9 cellular contexts compared by ENCODE assay signal in genomic region chr3:51968175-51968681, GRCh38. TPM values are rescaled to one million over a fixed set of nuclear protein-coding genes. Genes with fewer than 3 reads are reported as not detected.
DNase-seq lines count a peak whose midpoint lies in the region; ATAC-seq and TF ChIP-seq lines count a peak whose summit lies in the region.
"Had no signal": no experiment of that assay in that cellular context is flagged by ENCODE, and none has a peak within 500 bp of the region (broad histone marks: within the 10 kb centered on the region; RNA-seq: fewer than 3 reads in every experiment).

No MANE protein-coding gene starts in this region.

- peak overlapping the region; percentile 83 for H3K27ac ChIP-seq in C4-2B
- peak overlapping the region; percentile 75 to 91 (median 80) for H3K27ac ChIP-seq in body of pancreas
- H3K27ac ChIP-seq in left lung = peak overlapping the region; percentile 82 to 85
- peak overlapping the region; percentile 90 to 97 (median 94) for H3K27ac ChIP-seq in transverse colon
- H3K27ac ChIP-seq: HL-60 had no signal

- TF ChIP-seq POLR2A in body of pancreas (IDR thresholded peaks at IDR 0.05) = no peak
- TF ChIP-seq POLR2A in transverse colon (IDR thresholded peaks at IDR 0.05) = no peak

- peaks cover 66% of the 10 kb centered on the region for H3K4me1 ChIP-seq in body of pancreas
- H3K4me1 ChIP-seq in left lung = peaks cover 6 to 34% of the 10 kb centered on the region in 2 donors
- peaks cover 9 to 41% (median 32%) of the 10 kb centered on the region in 4 donors for H3K4me1 ChIP-seq in transverse colon

- H3K9me3 ChIP-seq in body of pancreas = no peaks in the 10 kb centered on the region
- H3K9me3 ChIP-seq in left lung = no peaks in the 10 kb centered on the region
- H3K9me3 ChIP-seq in transverse colon = no peaks in the 10 kb centered on the region

- H3K4me3 ChIP-seq in body of pancreas (peak overlapping the region in 1 of 2 donors; percentile 36), left lung (peak overlapping the region; percentile 48 to 53), transverse colon (peak overlapping the region; percentile 77 to 97 (median 83))

- WGBS in body of pancreas, 2 donors = 0 to 13% methylated on average over 4 to 11 of the region's 11 CpGs
- WGBS in transverse colon (ENCODE audit: low coverage in 1 of 2), 2 donors = 16% methylated on average over 11 of the region's 11 CpGs; no CpG with 5 or more reads in 1 of the 2 donors

- intact Hi-C loops in body of pancreas (cut with DNase I) = no loop called here
- intact Hi-C loops in left lung (cut with DNase I) = no loop called here
- intact Hi-C loops in transverse colon (cut with DNase I; ENCODE audit: low total_unique reads) = no loop called here

- in situ Hi-C loops in transverse colon (cut with MboI; ENCODE audit: low pct_ligation_motif_present in 1 of 4, low pct_unique_long_range_greater_than_20kb in 1 of 4, low sequenced_read_pairs in 3 of 4) = no loop called here

- TF ChIP-seq RAD21 in Ishikawa (IDR thresholded peaks at IDR 0.05; ENCODE audit: low read depth) = no peak

- DNase-seq in body of pancreas (peak in 1 of 4 donors; percentile 33), left lung (peak in 1 of 2 donors; percentile 60), transverse colon (no peak), AG08395 (ENCODE audit: low spot score) (no peak), HuH-7 (ENCODE audit: low spot score) (no peak)

- ATAC-seq in body of pancreas (no peak), left lung (peak; percentile 9), GM21576 (IDR thresholded peaks at IDR 0.05; ENCODE audit: unreplicated experiment) (no peak)

- TF ChIP-seq CTCF in C4-2B (conservative IDR thresholded peaks at IDR 0.05) (no peak), body of pancreas (IDR thresholded peaks at IDR 0.05) (no peak), left lung (IDR thresholded peaks at IDR 0.05) (no peak), transverse colon (IDR thresholded peaks at IDR 0.05) (no peak)

- TF ChIP-seq EP300 in Ishikawa (IDR thresholded peaks at IDR 0.05; ENCODE audit: borderline replicate concordance) = no peak
- TF ChIP-seq EP300 in transverse colon (IDR thresholded peaks at IDR 0.05; ENCODE audit: low read depth) = no peak

- H3K36me3 ChIP-seq in body of pancreas (replicated peaks in 1 of 2; ENCODE audit: insufficient read depth in 1 of 2, low read depth in 2 of 2) = no peaks in the 10 kb centered on the region
- no peaks in the 10 kb centered on the region for H3K36me3 ChIP-seq in left lung
- no peaks in the 10 kb centered on the region for H3K36me3 ChIP-seq in transverse colon

- H3K27me3 ChIP-seq in body of pancreas (no peaks in the 10 kb centered on the region), left lung (peaks cover 0 to 28% of the 10 kb centered on the region in 2 donors), transverse colon (no peaks in the 10 kb centered on the region)

TF ChIP-seq in Ishikawa, 13 proteins besides CTCF, POLR2A, EP300 and RAD21:
- TF ChIP-seq TEAD4 (IDR thresholded peaks at IDR 0.05) (no peak), TCF12 (IDR thresholded peaks at IDR 0.05; ENCODE audit: low read depth) (0 out of 2 replicates have a peak, but pooled peaks have one; percentile 17), EGR1 (IDR thresholded peaks at IDR 0.05) (0 out of 2 replicates have a peak, but pooled peaks have one; percentile 19)
TF ChIP-seq in Ishikawa: peak in this region for 2.

RNA-seq across cellular contexts. Expression of gene PCBP4, which starts 1.0 kb away (rescaled TPM):
- 10 to 100 TPM; 16.6 to 24.7 TPM for total RNA-seq in body of pancreas
- 10 to 100 TPM; 29.7 to 43.1 TPM for total RNA-seq in left lung
- total RNA-seq in transverse colon = 100 to 1,000 TPM in 1 of 4 donors, 10 to 100 TPM in 3; 22.4 to 382 (median 63.6) TPM

RNA-seq across cellular contexts. Expression of gene ABHD14B, which starts 5.6 kb away (rescaled TPM):
- total RNA-seq in body of pancreas (10 to 100 TPM; 35.9 to 54.5 TPM), left lung (10 to 100 TPM; 32.4 to 47.0 TPM), transverse colon (100 to 1,000 TPM in 2 of 4 donors, 10 to 100 TPM in 2; 34.4 to 119 (median 99.7) TPM)

RNA-seq across cellular contexts. Expression of gene ABHD14A, which starts 6.6 kb away (rescaled TPM):
- total RNA-seq in body of pancreas = 10 to 100 TPM; 15.5 to 16.1 TPM
- 10 to 100 TPM; 14.7 to 20.7 TPM for total RNA-seq in left lung
- 10 to 100 TPM in 2 of 4 donors, 1 to 10 TPM in 2; 2.0 to 11.3 (median 7.7) TPM for total RNA-seq in transverse colon

RNA-seq across cellular contexts. Expression of gene GPR62, which starts 13.0 kb away (rescaled TPM):
- total RNA-seq in body of pancreas (not detected), left lung (not detected), transverse colon (not detected)

RNA-seq across cellular contexts. Expression of gene ACY1, which starts 15.1 kb away (rescaled TPM):
- total RNA-seq in body of pancreas = 10 to 100 TPM; 31.1 to 40.2 TPM
- total RNA-seq in left lung = 10 to 100 TPM; 37.0 to 41.2 TPM
- 100 to 1,000 TPM; 165 to 426 (median 250) TPM for total RNA-seq in transverse colon
